ENCODE assay signal across 8 cellular contexts in the genomic region with DNA sequence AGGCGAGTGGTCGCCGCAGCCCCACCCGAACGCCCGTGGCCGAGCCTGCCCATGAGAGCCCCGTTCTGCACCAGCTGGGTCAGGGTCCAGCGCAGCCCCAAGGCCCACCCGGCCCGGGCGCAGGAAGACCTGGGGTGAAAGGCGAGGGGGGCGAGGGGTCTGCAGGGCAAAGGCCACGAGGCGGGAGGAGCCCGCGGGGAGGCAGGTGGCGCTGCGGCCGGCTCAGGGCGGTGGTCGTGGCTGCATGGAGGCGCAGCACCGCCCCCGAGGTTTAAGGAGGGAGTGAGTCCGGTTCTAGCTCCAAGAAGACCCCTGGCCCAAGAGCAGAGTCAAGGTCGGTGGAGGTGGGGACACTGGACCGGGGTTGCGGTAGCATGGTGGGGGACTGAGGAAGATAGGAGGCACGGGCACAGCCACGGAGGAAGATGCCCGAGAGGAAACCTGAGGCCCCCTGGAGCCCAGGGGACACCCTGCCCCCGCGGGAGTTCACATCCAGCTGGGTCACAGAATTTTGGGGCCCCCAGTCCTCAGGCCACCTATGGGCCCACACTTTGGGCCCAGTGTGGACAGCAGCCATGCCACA. TPM values are rescaled to one million over a fixed set of nuclear protein-coding genes. Genes with fewer than 3 reads are reported as not detected.
A peak's percentile ranks its signal among the peaks of the same experiment; 100 is the strongest.
DNase-seq lines count a peak whose midpoint lies in the region; ATAC-seq and TF ChIP-seq lines count a peak whose summit lies in the region.

No MANE protein-coding gene starts in this region.

- no peak for TF ChIP-seq CTCF in HCT116 (IDR thresholded peaks at IDR 0.05 in 2 of 3, conservative IDR thresholded peaks at IDR 0.05 in 1 of 3; ENCODE audit: borderline replicate concordance in 1 of 3, insufficient read depth in 1 of 3, low read depth in 2 of 3, low read length in 2 of 3)
- TF ChIP-seq CTCF in activated CD8-positive, alpha-beta T cell treated with anti-CD3 and anti-CD28 coated beads for 36 hours (IDR thresholded peaks at IDR 0.05) = no peak

- no peaks in the 10 kb centered on the region for H3K9me2 ChIP-seq in HCT116 (ENCODE audit: insufficient read depth)

- ATAC-seq in HCT116 (peak; percentile 4), GM18517 (IDR thresholded peaks at IDR 0.05; ENCODE audit: unreplicated experiment) (no peak)
- no peak for ATAC-seq in activated CD8-positive, alpha-beta T cell treated with anti-CD3 and anti-CD28 coated beads for 36 hours
- ATAC-seq in stimulated activated naive CD8-positive, alpha-beta T cell treated with anti-CD3 and anti-CD28 coated beads, Interleukin-15, amount 100 ng/mL, for 72 hours = peak; percentile 19

- peak overlapping the region; percentile 99 for H3K27ac ChIP-seq in HCT116 (ENCODE audit: low read depth, low read length)

- POLR2A ChIA-PET in HCT116 (lab: Charles Lee) = interaction anchor here (0.6 to 1.7 kb wide), 6 partner anchors 9 to 90 kb away, joined by 3 to 7 read pairs (median 4); a partner anchor contains a TSS
- POLR2A ChIA-PET in activated CD8-positive, alpha-beta T cell treated with anti-CD3 and anti-CD28 coated beads for 36 hours (lab: Charles Lee) = interaction anchor here (0.7 to 3.1 kb wide), 6 partner anchors 12 to 274 kb away, joined by 3 to 13 read pairs (median 5); a partner anchor contains a TSS

- peak overlapping the region; percentile 15 to 93; a peak in 3 of 4 replicates for H3K4me3 ChIP-seq in HCT116 (replicated peaks in 1 of 2; ENCODE audit: low read depth in 1 of 2, low read length in 2 of 2)
- H3K4me3 ChIP-seq in iPS-11a (ENCODE audit: low read depth, low read length) = peak overlapping the region; percentile 72

- RAD21 ChIA-PET in HCT116 (lab: Charles Lee; ENCODE audit: low non-redundant PET in 1 of 2, low total read pairs in 2 of 2, uncharacterized antibody in 2 of 2, unreplicated experiment in 2 of 2) = interaction anchor here in 1 of 2 experiments (0.7 kb wide), 1 partner anchor 9 kb away, joined by 3 read pairs; no protein-coding TSS in a partner anchor

- H4K20me1 ChIP-seq in HCT116 (ENCODE audit: insufficient read depth) = no peaks in the 10 kb centered on the region

- peaks cover 12 to 52% of the 10 kb centered on the region in 2 experiments; a peak in 3 of 4 replicates for H3K4me1 ChIP-seq in HCT116 (ENCODE audit: control insufficient read depth in 1 of 2, insufficient read depth in 2 of 2, low read length in 2 of 2)

- H3K27ac Mint-ChIP-seq in activated CD8-positive, alpha-beta T cell treated with anti-CD3 and anti-CD28 coated beads for 36 hours = no peak overlapping the region
- no peak overlapping the region for H3K27ac Mint-ChIP-seq in stimulated activated naive CD8-positive, alpha-beta T cell treated with anti-CD3 and anti-CD28 coated beads, Interleukin-15, amount 100 ng/mL, for 72 hours

- CTCF ChIA-PET in HCT116 (lab: Charles Lee) = interaction anchor here (0.9 to 3.0 kb wide), 8 partner anchors 11 to 369 kb away, joined by 3 to 17 read pairs (median 5); a partner anchor contains a TSS
- CTCF ChIA-PET in activated CD8-positive, alpha-beta T cell treated with anti-CD3 and anti-CD28 coated beads for 36 hours (lab: Charles Lee) = interaction anchor here (1.0 to 3.3 kb wide), 15 partner anchors 9 to 370 kb away, joined by 3 to 33 read pairs (median 6); a partner anchor contains a TSS

- peak overlapping the region; percentile 96 for H3K9ac ChIP-seq in HCT116 (ENCODE audit: low read length)

- no TSS peak for BruUV-seq in HCT116 (replicated peaks; lab: Mats Ljungman, UMichigan)

- H3K9me3 Mint-ChIP-seq in activated CD8-positive, alpha-beta T cell treated with anti-CD3 and anti-CD28 coated beads for 36 hours = no peaks in the 10 kb centered on the region
- no peaks in the 10 kb centered on the region for H3K9me3 Mint-ChIP-seq in stimulated activated naive CD8-positive, alpha-beta T cell treated with anti-CD3 and anti-CD28 coated beads, Interleukin-15, amount 100 ng/mL, for 72 hours

- no peak overlapping the region for H2AFZ ChIP-seq in HCT116 (ENCODE audit: low read depth, low read length, poor library complexity, severe bottlenecking)

- TF ChIP-seq RAD21 in HCT116 (IDR thresholded peaks at IDR 0.05; ENCODE audit: low read depth) = no peak

- peaks cover 33% of the 10 kb centered on the region for H3K79me2 ChIP-seq in HCT116 (ENCODE audit: insufficient read depth, low read length)

- no peaks in the 10 kb centered on the region for H3K9me3 ChIP-seq in HCT116 (ENCODE audit: control insufficient read depth in 1 of 2, insufficient read depth in 1 of 2, low read depth in 1 of 2, low read length in 2 of 2)

- H3K27me3 Mint-ChIP-seq in activated CD8-positive, alpha-beta T cell treated with anti-CD3 and anti-CD28 coated beads for 36 hours = no peaks in the 10 kb centered on the region
- no peaks in the 10 kb centered on the region for H3K27me3 Mint-ChIP-seq in stimulated activated naive CD8-positive, alpha-beta T cell treated with anti-CD3 and anti-CD28 coated beads, Interleukin-15, amount 100 ng/mL, for 72 hours

- H3K4me3 Mint-ChIP-seq in activated CD8-positive, alpha-beta T cell treated with anti-CD3 and anti-CD28 coated beads for 36 hours = peak overlapping the region; percentile 44
- H3K4me3 Mint-ChIP-seq in stimulated activated naive CD8-positive, alpha-beta T cell treated with anti-CD3 and anti-CD28 coated beads, Interleukin-15, amount 100 ng/mL, for 72 hours = peak overlapping the region; percentile 65 to 88

- TF ChIP-seq POLR2A in HCT116 (IDR thresholded peaks at IDR 0.05; ENCODE audit: borderline replicate concordance, extremely low read depth, insufficient read depth, insufficient read length) = no peak

- intact Hi-C loops in HCT116 (cut with micrococcal nuclease) = loop anchor here (1.0 to 5.0 kb wide), 3 partner anchors 91 to 246 kb away; no protein-coding TSS in a partner anchor
- intact Hi-C loops in activated CD8-positive, alpha-beta T cell treated with anti-CD3 and anti-CD28 coated beads for 36 hours (cut with micrococcal nuclease) = loop anchor here (5.0 kb wide), 1 partner anchor 91 kb away; a partner anchor contains a TSS

- peaks cover 0 to 11% of the 10 kb centered on the region in 2 experiments; a peak in 2 of 4 replicates for H3K36me3 ChIP-seq in HCT116 (ENCODE audit: control insufficient read depth in 1 of 2, insufficient read depth in 2 of 2, low read length in 2 of 2)

- no peak for DNase-seq in HCT116 (ENCODE audit: low read depth, low spot score)
- DNase-seq in activated CD8-positive, alpha-beta T cell treated with anti-CD3 and anti-CD28 coated beads for 36 hours = no peak
- no peak for DNase-seq in stimulated activated naive CD8-positive, alpha-beta T cell treated with anti-CD3 and anti-CD28 coated beads, Interleukin-15, amount 100 ng/mL, for 72 hours
- no peak for DNase-seq in ACHN
- DNase-seq in NCI-H146 (lab: John Stamatoyannopoulos, UW) = no peak
- DNase-seq in GM19238 (ENCODE audit: insufficient read length, low spot score) = no peak

- H3K36me3 Mint-ChIP-seq in activated CD8-positive, alpha-beta T cell treated with anti-CD3 and anti-CD28 coated beads for 36 hours (ENCODE audit: low read depth) = peaks cover 7% of the 10 kb centered on the region

- H3K4me2 ChIP-seq in HCT116 (ENCODE audit: low read length) = peak overlapping the region; percentile 98

- H3K4me1 Mint-ChIP-seq in activated CD8-positive, alpha-beta T cell treated with anti-CD3 and anti-CD28 coated beads for 36 hours (ENCODE audit: low read depth) = peaks cover 13% of the 10 kb centered on the region
- H3K4me1 Mint-ChIP-seq in stimulated activated naive CD8-positive, alpha-beta T cell treated with anti-CD3 and anti-CD28 coated beads, Interleukin-15, amount 100 ng/mL, for 72 hours = peaks cover 39% of the 10 kb centered on the region

- in situ Hi-C loops in ACHN (cut with HindIII; ENCODE audit: low pct_ligation_motif_present, low pct_unique_long_range_greater_than_20kb, low sequenced_read_pairs) = no loop called here

- H3K27me3 ChIP-seq in HCT116 (ENCODE audit: insufficient read depth, low read length) = no peaks in the 10 kb centered on the region

TF ChIP-seq in HCT116, 20 proteins besides CTCF, POLR2A, EP300 and RAD21 (continues in another document):
- TF ChIP-seq CEBPB (IDR thresholded peaks at IDR 0.05; ENCODE audit: low read depth) (no peak), EZH2 (IDR thresholded peaks at IDR 0.05) (no peak), SP1 (IDR thresholded peaks at IDR 0.05; ENCODE audit: low read depth) (no peak), SIN3A (IDR thresholded peaks at IDR 0.05; ENCODE audit: low read depth) (no peak), FOSL1 (IDR thresholded peaks at IDR 0.05; ENCODE audit: low read depth) (no peak), YY1 (IDR thresholded peaks at IDR 0.05; ENCODE audit: extremely low read depth, insufficient replicate concordance, low read depth, low read length) (no peak)
- TF ChIP-seq, protein P1, sequence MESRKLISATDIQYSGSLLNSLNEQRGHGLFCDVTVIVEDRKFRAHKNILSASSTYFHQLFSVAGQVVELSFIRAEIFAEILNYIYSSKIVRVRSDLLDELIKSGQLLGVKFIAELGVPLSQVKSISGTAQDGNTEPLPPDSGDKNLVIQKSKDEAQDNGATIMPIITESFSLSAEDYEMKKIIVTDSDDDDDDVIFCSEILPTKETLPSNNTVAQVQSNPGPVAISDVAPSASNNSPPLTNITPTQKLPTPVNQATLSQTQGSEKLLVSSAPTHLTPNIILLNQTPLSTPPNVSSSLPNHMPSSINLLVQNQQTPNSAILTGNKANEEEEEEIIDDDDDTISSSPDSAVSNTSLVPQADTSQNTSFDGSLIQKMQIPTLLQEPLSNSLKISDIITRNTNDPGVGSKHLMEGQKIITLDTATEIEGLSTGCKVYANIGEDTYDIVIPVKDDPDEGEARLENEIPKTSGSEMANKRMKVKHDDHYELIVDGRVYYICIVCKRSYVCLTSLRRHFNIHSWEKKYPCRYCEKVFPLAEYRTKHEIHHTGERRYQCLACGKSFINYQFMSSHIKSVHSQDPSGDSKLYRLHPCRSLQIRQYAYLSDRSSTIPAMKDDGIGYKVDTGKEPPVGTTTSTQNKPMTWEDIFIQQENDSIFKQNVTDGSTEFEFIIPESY (IDR thresholded peaks at IDR 0.05; ENCODE audit: extremely low read depth, insufficient replicate concordance, low read length) = no peak

RNA-seq across cellular contexts. Expression of a gene that starts 0.5 kb away (rescaled TPM):
- total RNA-seq in HCT116 (2021; ENCODE audit: unreplicated experiment) = 67.5 TPM
- 45.5 and 52.0 TPM in 2 replicates for polyA plus RNA-seq in HCT116 (2012)
- 10 to 100 TPM; 43.0 to 44.3 TPM for total RNA-seq in activated CD8-positive, alpha-beta T cell treated with anti-CD3 and anti-CD28 coated beads for 36 hours

RNA-seq across cellular contexts. Expression of a gene that starts 6.7 kb away (rescaled TPM):
- 38.6 TPM for total RNA-seq in HCT116 (2021; ENCODE audit: unreplicated experiment)
- 27.0 and 29.9 TPM in 2 replicates for polyA plus RNA-seq in HCT116 (2012)
- total RNA-seq in activated CD8-positive, alpha-beta T cell treated with anti-CD3 and anti-CD28 coated beads for 36 hours = 10 to 100 TPM; 44.8 to 47.2 TPM

RNA-seq across cellular contexts. Expression of a gene that starts 9.9 kb away (rescaled TPM):
- total RNA-seq in HCT116 (2021; ENCODE audit: unreplicated experiment) = 86.7 TPM
- polyA plus RNA-seq in HCT116 (2012) = 61.5 and 61.8 TPM in 2 replicates
- 1 to 10 TPM; 7.9 to 9.2 TPM for total RNA-seq in activated CD8-positive, alpha-beta T cell treated with anti-CD3 and anti-CD28 coated beads for 36 hours

RNA-seq across cellular contexts. Expression of a gene that starts 18.6 kb away (rescaled TPM):
- 19.3 TPM for total RNA-seq in HCT116 (2021; ENCODE audit: unreplicated experiment)
- polyA plus RNA-seq in HCT116 (2012) = 15.7 and 17.2 TPM in 2 replicates
- 1 to 10 TPM; 5.9 to 6.2 TPM for total RNA-seq in activated CD8-positive, alpha-beta T cell treated with anti-CD3 and anti-CD28 coated beads for 36 hours

RNA-seq across cellular contexts. Expression of a gene that starts 50.8 kb away (rescaled TPM):
- total RNA-seq in HCT116 (2021; ENCODE audit: unreplicated experiment) = 29.6 TPM
- 27.2 and 30.6 TPM in 2 replicates for polyA plus RNA-seq in HCT116 (2012)
- total RNA-seq in activated CD8-positive, alpha-beta T cell treated with anti-CD3 and anti-CD28 coated beads for 36 hours = 10 to 100 TPM; 24.0 to 25.5 TPM

Comparison
In these comparisons a context has a peak if more than half of its experiments do, and no peak if none do; other contexts are left out.
1. ATAC-seq: peak in HCT116 (single experiment) and stimulated activated naive CD8-positive, alpha-beta T cell treated with anti-CD3 and anti-CD28 coated beads, Interleukin-15, amount 100 ng/mL, for 72 hours (single experiment); none in activated CD8-positive, alpha-beta T cell treated with anti-CD3 and anti-CD28 coated beads for 36 hours (single experiment) and GM18517 (single experiment).